Comparison of ENCODE assay signal across 13 cellular contexts in genomic region chr17:6506679-6507231, GRCh38. TPM values are rescaled to one million over a fixed set of nuclear protein-coding genes. Genes with fewer than 3 reads are reported as not detected.
DNase-seq lines count a peak whose midpoint lies in the region; ATAC-seq and TF ChIP-seq lines count a peak whose summit lies in the region.
"Had no signal": no experiment of that assay in that cellular context is flagged by ENCODE, and none has a peak within 500 bp of the region (broad histone marks: within the 10 kb centered on the region; RNA-seq: fewer than 3 reads in every experiment).

No MANE protein-coding gene starts in this region.

- peak overlapping the region; percentile 14 for H2BK20ac ChIP-seq in IMR-90 (ENCODE audit: low read depth, low read length)

- H3K27ac Mint-ChIP-seq in chondrocyte (ENCODE audit: unreplicated experiment): peak overlapping the region; percentile 90

- no CpG with 5 or more reads among the region's 5 CpGs for WGBS in IMR-90 (ENCODE audit: extremely low coverage in 2 of 2, insufficient read length in 1 of 2), 2 experiments
- WGBS in transverse colon (ENCODE audit: low coverage in 1 of 2), 2 donors: 53 to 80% methylated on average over 1 to 5 of the region's 5 CpGs

- H3K36me3 Mint-ChIP-seq in chondrocyte (ENCODE audit: low read depth): no peaks in the 10 kb centered on the region

- no peak overlapping the region for H3K18ac ChIP-seq in IMR-90 (ENCODE audit: low read depth, low read length)

- peak; percentile 38 for ATAC-seq in IMR-90 (ENCODE audit: low read depth)
- ATAC-seq in left lung: peak; percentile 92
- no peak for ATAC-seq in left ventricle myocardium superior
- ATAC-seq in HG03025 (IDR thresholded peaks at IDR 0.05; ENCODE audit: low FRiP score, unreplicated experiment): no peak

- H3K27me3 Mint-ChIP-seq in chondrocyte (ENCODE audit: low read depth): no peaks in the 10 kb centered on the region

- H4K91ac ChIP-seq in IMR-90 (ENCODE audit: insufficient read depth, low read depth, low read length): peak overlapping the region; percentile 73

- no peak overlapping the region for H3K4me3 ChIP-seq in IMR-90 (ENCODE audit: insufficient read depth, low read depth, low read length)
- no peak overlapping the region for H3K4me3 ChIP-seq in left lung
- no peak overlapping the region for H3K4me3 ChIP-seq in transverse colon
- H3K4me3 ChIP-seq: cardiac muscle cell had no signal

- H3K27ac ChIP-seq in IMR-90 (ENCODE audit: insufficient read depth, low read length) (no peak overlapping the region), left lung (no peak overlapping the region), transverse colon (peak overlapping the region; percentile 65 to 72 (median 70))
- H3K27ac ChIP-seq: cardiac muscle cell had no signal

- H3K27me3 ChIP-seq in IMR-90 (ENCODE audit: control insufficient read depth, insufficient read depth, low read length): no peaks in the 10 kb centered on the region
- no peaks in the 10 kb centered on the region for H3K27me3 ChIP-seq in left lung
- no peaks in the 10 kb centered on the region for H3K27me3 ChIP-seq in transverse colon
- H3K27me3 ChIP-seq: cardiac muscle cell had no signal

- intact Hi-C loops in IMR-90 (cut with micrococcal nuclease): no loop called here
- intact Hi-C loops in left lung (cut with DNase I): no loop called here
- intact Hi-C loops in transverse colon (cut with DNase I; ENCODE audit: low total_unique reads): no loop called here
- intact Hi-C loops in left ventricle myocardium superior (cut with micrococcal nuclease): no loop called here

- in situ Hi-C loops in IMR-90 (cut with MboI; ENCODE audit: low sequenced_read_pairs) (no loop called here), transverse colon (cut with MboI; ENCODE audit: low pct_ligation_motif_present in 1 of 4, low pct_unique_long_range_greater_than_20kb in 1 of 4, low sequenced_read_pairs in 3 of 4) (no loop called here)

- H3K4me1 ChIP-seq in IMR-90 (ENCODE audit: control insufficient read depth, insufficient read depth, low read length): peaks cover 30% of the 10 kb centered on the region
- H3K4me1 ChIP-seq in left lung: peaks cover 0 to 3% of the 10 kb centered on the region in 2 donors
- peaks cover 0 to 39% (median 16%) of the 10 kb centered on the region in 4 donors for H3K4me1 ChIP-seq in transverse colon

- H3K56ac ChIP-seq in IMR-90 (ENCODE audit: extremely low read depth, insufficient read depth, low read length): no peak overlapping the region

- no peak overlapping the region for H3K4me3 Mint-ChIP-seq in chondrocyte (ENCODE audit: unreplicated experiment)

- H3K4me2 ChIP-seq in IMR-90 (ENCODE audit: low read depth, low read length): no peak overlapping the region

- dilution Hi-C loops in IMR-90 (cut with HindIII; ENCODE audit: low sequenced_read_pairs, unreplicated experiment): no loop called here

- no peak for TF ChIP-seq RAD21 in IMR-90 (IDR thresholded peaks at IDR 0.05; ENCODE audit: low read length)

- H2BK15ac ChIP-seq in IMR-90 (ENCODE audit: low read depth, low read length): peak overlapping the region; percentile 64; the same call in 2 of the 3 replicates

- 0 out of 4 replicates have a peak overlapping the region, but pooled peaks of 1 of the 2 experiments have one; percentile 24 for H4K8ac ChIP-seq in IMR-90 (ENCODE audit: low read depth in 2 of 2, low read length in 2 of 2)

- no peak for TF ChIP-seq CTCF in IMR-90 (conservative IDR thresholded peaks at IDR 0.05; ENCODE audit: low read depth, low read length)
- no peak for TF ChIP-seq CTCF in chondrocyte (IDR thresholded peaks at IDR 0.05)
- no peak for TF ChIP-seq CTCF in left lung (IDR thresholded peaks at IDR 0.05)
- TF ChIP-seq CTCF in transverse colon (IDR thresholded peaks at IDR 0.05): no peak

- no TSS peak for BruUV-seq in IMR-90 (replicated peaks; lab: Mats Ljungman, UMichigan)

- peak overlapping the region; percentile 69; the same call in 1 of the 2 replicates for H3K14ac ChIP-seq in IMR-90 (replicated peaks; ENCODE audit: low read depth, low read length)

- H3K23ac ChIP-seq in IMR-90 (ENCODE audit: low read depth, low read length): no peak overlapping the region

- CTCF ChIA-PET in IMR-90 (lab: Yijun Ruan, JAX): interaction anchor here (0.6 kb wide), 2 partner anchors 10 to 1269 kb away, joined by 3 read pairs; no protein-coding TSS in a partner anchor

- peak overlapping the region; percentile 67 for H2AK9ac ChIP-seq in IMR-90 (replicated peaks; ENCODE audit: low read depth, low read length, poor library complexity)

- peak overlapping the region; percentile 77; the same call in 1 of the 2 replicates for H2AK5ac ChIP-seq in IMR-90 (ENCODE audit: low read depth, low read length)

- no peaks in the 10 kb centered on the region for H3K79me1 ChIP-seq in IMR-90 (ENCODE audit: low read depth in 1 of 2, low read length in 2 of 2)

- no peak for TF ChIP-seq EP300 in transverse colon (IDR thresholded peaks at IDR 0.05; ENCODE audit: low read depth)

- peak overlapping the region; percentile 71 for H2AFZ ChIP-seq in IMR-90 (replicated peaks; ENCODE audit: low read length, poor library complexity)

- peaks cover 28% of the 10 kb centered on the region for H3K4me1 Mint-ChIP-seq in chondrocyte (ENCODE audit: low read depth)

- H4K20me1 ChIP-seq in IMR-90 (ENCODE audit: insufficient read depth, low read length): no peaks in the 10 kb centered on the region

- H3K9me1 ChIP-seq in IMR-90 (ENCODE audit: insufficient read depth, low read length): peaks cover 33% of the 10 kb centered on the region

- 0 out of 2 replicates have a peak overlapping the region, but pooled peaks have one; percentile 35 for H4K5ac ChIP-seq in IMR-90 (ENCODE audit: low read depth, low read length)

- no peaks in the 10 kb centered on the region for H3K9me3 Mint-ChIP-seq in chondrocyte (ENCODE audit: low read depth)

- POLR2A ChIA-PET in IMR-90 (lab: Charles Lee; ENCODE audit: unreplicated experiment): no interaction called here

- peak overlapping the region; percentile 60 for H3K4ac ChIP-seq in IMR-90 (ENCODE audit: low read depth, low read length)

- peak overlapping the region; percentile 63 for H2BK5ac ChIP-seq in IMR-90 (ENCODE audit: low read depth, low read length, poor library complexity, severe bottlenecking)

- DNase-seq in IMR-90: no peak
- DNase-seq in chondrocyte (ENCODE audit: low spot score): no peak
- peak; percentile 75 to 86 for DNase-seq in left lung
- DNase-seq in transverse colon: peak; percentile 82
- no peak for DNase-seq in activated CD4-positive, alpha-beta T cell treated with anti-CD3 and anti-CD28 coated beads, Interleukin-2, amount 50 U/mL, for 48 hours
- DNase-seq in left ventricle myocardium superior: no peak
- DNase-seq: DMS79 treated with DMSO at 0.1 percent for 48 hours; glutamatergic neuron; MM.1S; NK-92 treated with Interleukin-12 subunit alpha and Interleukin-12 subunit beta, amount 100 ng/mL, for 24 hours; stimulated activated naive CD4-positive, alpha-beta T cell treated with Interleukin-2 at 50 U/mL for 16 hours had no signal

- TF ChIP-seq POLR2A in IMR-90 (IDR thresholded peaks at IDR 0.05; ENCODE audit: low read depth, low read length): no peak
- TF ChIP-seq POLR2A in transverse colon (IDR thresholded peaks at IDR 0.05): no peak

- H3K9ac ChIP-seq in IMR-90 (ENCODE audit: low read depth, low read length): no peak overlapping the region

- no peaks in the 10 kb centered on the region for H3K36me3 ChIP-seq in IMR-90 (ENCODE audit: control insufficient read depth, insufficient read depth, low read length)
- peaks cover 0 to 4% of the 10 kb centered on the region in 2 donors for H3K36me3 ChIP-seq in left lung
- H3K36me3 ChIP-seq in transverse colon: no peaks in the 10 kb centered on the region
- H3K36me3 ChIP-seq: cardiac muscle cell had no signal

- peak overlapping the region; percentile 77 for H2BK120ac ChIP-seq in IMR-90 (ENCODE audit: low read depth, low read length)

- H3K9me3 ChIP-seq in IMR-90 (ENCODE audit: control insufficient read depth, insufficient read depth, low read length) (no peaks in the 10 kb centered on the region), left lung (no peaks in the 10 kb centered on the region), transverse colon (no peaks in the 10 kb centered on the region)

TF ChIP-seq in IMR-90, 13 proteins besides CTCF, POLR2A, EP300 and RAD21 (continues in another document):
- TF ChIP-seq MXI1 (IDR thresholded peaks at IDR 0.05; ENCODE audit: borderline replicate concordance, low read depth, low read length): no peak
- TF ChIP-seq FOS (IDR thresholded peaks at IDR 0.05; ENCODE audit: low read depth, low read length): no peak
- TF ChIP-seq NFE2L2 (IDR thresholded peaks at IDR 0.05; ENCODE audit: low read depth, low read length): no peak
- TF ChIP-seq CHD1 (IDR thresholded peaks at IDR 0.05; ENCODE audit: low read depth, low read length): no peak
- no peak for TF ChIP-seq CEBPB (IDR thresholded peaks at IDR 0.05; ENCODE audit: low read depth, low read length)
- no peak for TF ChIP-seq ELK1 (IDR thresholded peaks at IDR 0.05; ENCODE audit: borderline replicate concordance, low read depth, low read length)
- TF ChIP-seq RFX5 (IDR thresholded peaks at IDR 0.05; ENCODE audit: low read depth, low read length): no peak
- TF ChIP-seq USF2 (IDR thresholded peaks at IDR 0.05; ENCODE audit: low read depth, low read length): no peak
- TF ChIP-seq MAZ (IDR thresholded peaks at IDR 0.05; ENCODE audit: borderline replicate concordance, low read depth, low read length): no peak

RNA-seq across cellular contexts. Expression of gene PITPNM3, which starts 49.6 kb away (rescaled TPM):
- total RNA-seq in IMR-90 (2012; rRNA removed) (0.54 and 0.56 TPM in 2 replicates), chondrocyte (5.3 to 5.7 TPM (median 5.5 TPM) in 3 replicates), left lung (10 to 100 TPM; 12.3 to 13.8 TPM), transverse colon (10 to 100 TPM; 12.7 to 51.6 (median 29.7) TPM), left ventricle myocardium superior (0.59 TPM)
- 1.7 and 2.0 TPM in 2 replicates for polyA plus RNA-seq in IMR-90 (2012; rRNA removed)
- 0.64 and 1.1 TPM in 2 replicates for polyA plus RNA-seq in IMR-90 (2012; cell fraction: cytosol; rRNA removed)
- 2.9 and 5.2 TPM in 2 replicates for polyA plus RNA-seq in IMR-90 (2012; cell fraction: nucleus; rRNA removed; ENCODE audit: low replicate concordance)

Comparison
In these comparisons a context has a peak if more than half of its experiments do, and no peak if none do; other contexts are left out.
1. ATAC-seq: peak in IMR-90 (single experiment) and left lung (single experiment); none in left ventricle myocardium superior (single experiment) and HG03025 (single experiment).
2. DNase-seq: peak in left lung (2 of 2) and transverse colon (single experiment); none in IMR-90 (single experiment), chondrocyte (single experiment), activated CD4-positive, alpha-beta T cell treated with anti-CD3 and anti-CD28 coated beads, Interleukin-2, amount 50 U/mL, for 48 hours (0 of 2) and left ventricle myocardium superior (single experiment).
3. H3K27ac ChIP-seq: peak in transverse colon (4 of 4); none in IMR-90 (single experiment) and left lung (0 of 2).